ENCODE assay signal across 24 cellular contexts in the genomic region with DNA sequence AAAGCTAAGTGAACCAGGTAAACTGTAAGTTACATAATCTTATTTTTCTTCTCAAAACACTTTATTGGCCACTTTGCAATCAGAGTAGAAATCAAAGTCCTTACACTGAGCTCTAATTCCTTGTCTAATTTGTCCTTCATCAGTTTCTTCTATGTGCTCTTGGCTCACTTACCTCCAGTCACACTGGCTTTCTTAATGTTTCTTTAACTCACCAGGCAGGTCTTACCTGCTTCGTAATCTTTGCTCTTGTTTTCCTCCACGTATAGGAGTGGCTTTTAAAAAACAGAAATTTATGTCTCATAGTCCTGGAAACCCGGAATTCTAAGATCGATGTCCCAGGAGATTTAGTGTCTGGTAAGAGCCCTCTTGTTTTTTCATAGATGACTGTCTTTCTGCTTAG.
A peak's percentile ranks its signal among the peaks of the same experiment; 100 is the strongest.
DNase-seq lines count a peak whose midpoint lies in the region; TF ChIP-seq lines count a peak whose summit lies in the region.
"Had no signal": no experiment of that assay in that cellular context is flagged by ENCODE, and none has a peak within 500 bp of the region (broad histone marks: within the 10 kb centered on the region; RNA-seq: fewer than 3 reads in every experiment).

No MANE protein-coding gene starts in this region.

- POLR2A ChIA-PET in PC-9 (lab: Charles Lee; ENCODE audit: unreplicated experiment), result interaction anchor here (0.6 kb wide), 1 partner anchor 1667 kb away, joined by 6 read pairs; no protein-coding TSS in a partner anchor

- peak overlapping the region; percentile 18 for H3K27ac Mint-ChIP-seq in Calu3 (ENCODE audit: unreplicated experiment)
- H3K27ac Mint-ChIP-seq in mesothelial cell of epicardium, result peak overlapping the region; percentile 1
- H3K27ac Mint-ChIP-seq in type B pancreatic cell, result peak overlapping the region; percentile 73
- H3K27ac Mint-ChIP-seq: B cell; CD4-positive, alpha-beta T cell; CD8-positive, alpha-beta T cell had no signal

- H3K79me2 ChIP-seq in PC-9 (ENCODE audit: low read depth), result no peaks in the 10 kb centered on the region

- H3K27me3 Mint-ChIP-seq in Calu3 (ENCODE audit: unreplicated experiment) (no peaks in the 10 kb centered on the region), mesothelial cell of epicardium (ENCODE audit: low read depth) (no peaks in the 10 kb centered on the region), type B pancreatic cell (no peaks in the 10 kb centered on the region)
- H3K27me3 Mint-ChIP-seq: B cell; CD4-positive, alpha-beta T cell had no signal

- H3K27me3 ChIP-seq in PC-9 (ENCODE audit: insufficient read depth, low read depth), result no peaks in the 10 kb centered on the region
- H3K27me3 ChIP-seq: BLaER1 treated with 17β-estradiol and CSF1 and Interleukin-3, amounts not matched to agents 10 nM and 100 nM had no signal

- H3K9me3 Mint-ChIP-seq in Calu3 (ENCODE audit: low read depth, unreplicated experiment) (no peaks in the 10 kb centered on the region), mesothelial cell of epicardium (peaks cover 6% of the 10 kb centered on the region), type B pancreatic cell (peaks cover 12% of the 10 kb centered on the region)

- H2AFZ ChIP-seq in PC-9, result peak overlapping the region; percentile 68; the same call in 1 of the 2 replicates

- peak overlapping the region; percentile 40; the same call in 1 of the 2 replicates for H3K4me2 ChIP-seq in PC-9
- H3K4me2 ChIP-seq: A549; BLaER1 treated with 17β-estradiol and CSF1 and Interleukin-3, amounts not matched to agents 10 nM and 100 nM had no signal

- H3K4me1 Mint-ChIP-seq in Calu3 (ENCODE audit: low read depth, unreplicated experiment) (peaks cover 18% of the 10 kb centered on the region), mesothelial cell of epicardium (peaks cover 8% of the 10 kb centered on the region), type B pancreatic cell (ENCODE audit: unreplicated experiment) (no peaks in the 10 kb centered on the region)
- H3K4me1 Mint-ChIP-seq: B cell had no signal

- in situ Hi-C loops in GM13976 (cut with MboI; ENCODE audit: low sequenced_read_pairs, unreplicated experiment), result no loop called here

- no peaks in the 10 kb centered on the region for H3K9me3 ChIP-seq in PC-9 (ENCODE audit: insufficient read depth, low read depth)
- H3K9me3 ChIP-seq: A549; BLaER1 treated with 17β-estradiol and CSF1 and Interleukin-3, amounts not matched to agents 10 nM and 100 nM; Caco-2 had no signal

- H3K36me3 ChIP-seq in PC-9 (ENCODE audit: low read depth), result no peaks in the 10 kb centered on the region
- H3K36me3 ChIP-seq: BLaER1 treated with 17β-estradiol and CSF1 and Interleukin-3, amounts not matched to agents 10 nM and 100 nM had no signal

- peaks cover 5% of the 10 kb centered on the region; the same call in 1 of the 2 replicates for H3K4me1 ChIP-seq in PC-9 (replicated peaks; ENCODE audit: insufficient read depth)
- H3K4me1 ChIP-seq: A549; BLaER1 treated with 17β-estradiol and CSF1 and Interleukin-3, amounts not matched to agents 10 nM and 100 nM; Caco-2 had no signal

- no peak for DNase-seq in Calu3
- DNase-seq in PC-9, result no peak
- DNase-seq in mesothelial cell of epicardium (ENCODE audit: low spot score in 2 of 2, unreplicated experiment in 2 of 2), result no peak
- DNase-seq in type B pancreatic cell (ENCODE audit: extremely low spot score, unreplicated experiment), result no peak
- DNase-seq in GM13976 (ENCODE audit: low spot score), result no peak
- DNase-seq in activated T-cell treated with anti-CD3 and anti-CD28 coated beads, Interleukin-2, amount 50 U/mL, for 48 hours, result no peak
- DNase-seq in stimulated activated CD4-positive, alpha-beta T cell treated with anti-CD3 and anti-CD28 coated beads, Interleukin-4, amount 100 ng/mL, for 24 hours, result no peak
- DNase-seq: AML-193; Caco-2; CD4-positive, alpha-beta T cell; CD8-positive, alpha-beta T cell; DMS 273 treated with DMSO at 0.1 percent for 48 hours; DMS153; DMS53; DMS79; DND-41; EL; GDM1 had no signal

- no peaks in the 10 kb centered on the region for H3F3A ChIP-seq in PC-9 (ENCODE audit: insufficient read depth, low read depth)

- intact Hi-C loops in Calu3 (cut with micrococcal nuclease; ENCODE audit: unreplicated experiment) (no loop called here), PC-9 (cut with micrococcal nuclease; ENCODE audit: unreplicated experiment) (no loop called here)

- H3K4me3 Mint-ChIP-seq in Calu3 (ENCODE audit: low read depth, unreplicated experiment), result no peak overlapping the region
- H3K4me3 Mint-ChIP-seq in mesothelial cell of epicardium, result no peak overlapping the region
- H3K4me3 Mint-ChIP-seq in type B pancreatic cell, result peak overlapping the region; percentile 45
- H3K4me3 Mint-ChIP-seq: B cell; CD4-positive, alpha-beta T cell; CD8-positive, alpha-beta T cell had no signal

- H3K4me3 ChIP-seq in PC-9, result no peak overlapping the region
- H3K4me3 ChIP-seq: A549; BLaER1 treated with 17β-estradiol and CSF1 and Interleukin-3, amounts not matched to agents 10 nM and 100 nM; GM12878 had no signal

- H3K36me3 Mint-ChIP-seq in Calu3 (ENCODE audit: insufficient read depth, unreplicated experiment) (peaks cover 5% of the 10 kb centered on the region), mesothelial cell of epicardium (no peaks in the 10 kb centered on the region), type B pancreatic cell (no peaks in the 10 kb centered on the region)
- H3K36me3 Mint-ChIP-seq: CD8-positive, alpha-beta T cell had no signal

- no peak for TF ChIP-seq CTCF in Calu3 (IDR thresholded peaks at IDR 0.05; ENCODE audit: unreplicated experiment)
- TF ChIP-seq CTCF in PC-9 (conservative IDR thresholded peaks at IDR 0.05), result no peak
- no peak for TF ChIP-seq CTCF in mesothelial cell of epicardium (IDR thresholded peaks at IDR 0.05; ENCODE audit: unreplicated experiment)
- no peak for TF ChIP-seq CTCF in type B pancreatic cell (conservative IDR thresholded peaks at IDR 0.05)
- TF ChIP-seq CTCF in GM13976 (IDR thresholded peaks at IDR 0.05; ENCODE audit: borderline replicate concordance, control extremely low read depth, extremely low read depth, insufficient read depth, missing control alignments), result no peak

- no peak overlapping the region for H3K27ac ChIP-seq in PC-9
- H3K27ac ChIP-seq: 22Rv1; A549; BLaER1 treated with 17β-estradiol and CSF1 and Interleukin-3, amounts not matched to agents 10 nM and 100 nM; C4-2B had no signal

- H3K9me2 ChIP-seq in PC-9 (ENCODE audit: insufficient read depth), result no peaks in the 10 kb centered on the region

- BruUV-seq in Calu3 (replicated peaks; lab: Mats Ljungman, UMichigan) (no TSS peak), PC-9 (replicated peaks; lab: Mats Ljungman, UMichigan) (no TSS peak)

- CTCF ChIA-PET in Calu3 (lab: Charles Lee), result no interaction called here
- CTCF ChIA-PET in PC-9 (lab: Charles Lee), result no interaction called here

- no peaks in the 10 kb centered on the region for H4K20me1 ChIP-seq in PC-9 (ENCODE audit: insufficient read depth)
- H4K20me1 ChIP-seq: BLaER1 treated with 17β-estradiol and CSF1 and Interleukin-3, amounts not matched to agents 10 nM and 100 nM had no signal

Comparison
In these comparisons a context has a peak if more than half of its experiments do, and no peak if none do; other contexts are left out.
1. H3K27ac Mint-ChIP-seq: peak in every context shown above with its lines; median percentile 73 in type B pancreatic cell; 18 in Calu3; 1 in mesothelial cell of epicardium.